24 cellular contexts compared by ENCODE assay signal in genomic region chr19:31334849-31335624, GRCh38. TPM values are rescaled to one million over a fixed set of nuclear protein-coding genes. Genes with fewer than 3 reads are reported as not detected.
DNase-seq lines count a peak whose midpoint lies in the region; ATAC-seq, FAIRE-seq and TF ChIP-seq lines count a peak whose summit lies in the region.
"Had no signal": no experiment of that assay in that cellular context is flagged by ENCODE, and none has a peak within 500 bp of the region (broad histone marks: within the 10 kb centered on the region; RNA-seq: fewer than 3 reads in every experiment).

No MANE protein-coding gene starts in this region.

- H3K79me2 ChIP-seq in SK-N-SH (ENCODE audit: insufficient read depth) = peaks cover 61% of the 10 kb centered on the region
- H3K79me2 ChIP-seq in astrocyte (ENCODE audit: insufficient read depth, low read length) = peaks cover 87% of the 10 kb centered on the region

- H3K27me3 Mint-ChIP-seq in astrocyte (ENCODE audit: low read depth, unreplicated experiment) = no peaks in the 10 kb centered on the region

- H3K36me3 ChIP-seq in SK-N-SH (replicated peaks in 1 of 2; ENCODE audit: control insufficient read depth in 1 of 2, insufficient read depth in 2 of 2, low read length in 1 of 2) = peaks cover 4 to 5% of the 10 kb centered on the region in 2 experiments
- H3K36me3 ChIP-seq in astrocyte (ENCODE audit: insufficient read depth, low read length) = peaks cover 4% of the 10 kb centered on the region
- no peaks in the 10 kb centered on the region for H3K36me3 ChIP-seq in uterus
- no peaks in the 10 kb centered on the region for H3K36me3 ChIP-seq in A673 (ENCODE audit: insufficient read depth, low read length, poor library complexity, severe bottlenecking)
- H3K36me3 ChIP-seq: BLaER1, brain microvascular endothelial cell, thoracic aorta had no signal

- H3K4me1 ChIP-seq in SK-N-SH (ENCODE audit: control insufficient read depth in 1 of 2, insufficient read depth in 2 of 2, low read depth in 1 of 2, low read length in 1 of 2) (peaks cover 33 to 70% of the 10 kb centered on the region in 2 experiments), astrocyte (ENCODE audit: insufficient read depth, low read length) (peaks cover 30% of the 10 kb centered on the region), uterus (peaks cover 7 to 36% of the 10 kb centered on the region in 2 donors), A673 (ENCODE audit: insufficient read depth, low read length, poor library complexity, severe bottlenecking) (peaks cover 23% of the 10 kb centered on the region)

- H2AFZ ChIP-seq in SK-N-SH (ENCODE audit: low read depth) = no peak overlapping the region
- no peak overlapping the region for H2AFZ ChIP-seq in astrocyte (ENCODE audit: low read depth, low read length)
- H2AFZ ChIP-seq: PC-9 had no signal

- peak overlapping the region; percentile 53 for H3K27ac Mint-ChIP-seq in astrocyte (ENCODE audit: unreplicated experiment)
- H3K27ac Mint-ChIP-seq: activated CD8-positive, alpha-beta T cell treated with anti-CD3 and anti-CD28 coated beads, Interleukin-2, amount 10 ng/mL, durations not matched to agents 7 days and 5 days; activated naive CD8-positive, alpha-beta T cell had no signal

- TF ChIP-seq POLR2A in uterus (IDR thresholded peaks at IDR 0.05) = no peak

- CTCF ChIA-PET in SK-N-SH (lab: Yijun Ruan, JAX) = interaction anchor here (0.6 to 1.0 kb wide), 2 partner anchors 12 to 497 kb away, joined by 3 read pairs; no protein-coding TSS in a partner anchor
- CTCF ChIA-PET in A673 (lab: Charles Lee) = no interaction called here

- H3K4me2 ChIP-seq in SK-N-SH = peak overlapping the region; percentile 40; the same call in 1 of the 2 replicates
- H3K4me2 ChIP-seq in astrocyte (ENCODE audit: low read length) = peak overlapping the region; percentile 68
- H3K4me2 ChIP-seq: BLaER1, PC-9 had no signal

- H3K36me3 Mint-ChIP-seq in astrocyte (ENCODE audit: low read depth, unreplicated experiment) = peaks cover 6% of the 10 kb centered on the region
- H3K36me3 Mint-ChIP-seq: activated naive CD8-positive, alpha-beta T cell had no signal

- no peak overlapping the region for H3K4me3 ChIP-seq in SK-N-SH (ENCODE audit: low read depth in 2 of 2, low read length in 1 of 2)
- H3K4me3 ChIP-seq in astrocyte (ENCODE audit: insufficient read depth, low read depth, low read length) = no peak overlapping the region
- no peak overlapping the region for H3K4me3 ChIP-seq in uterus
- H3K4me3 ChIP-seq in A673 (ENCODE audit: low read depth, low read length, poor library complexity, severe bottlenecking) = no peak overlapping the region
- H3K4me3 ChIP-seq: BLaER1, mucosa of descending colon, PC-9, thoracic aorta had no signal

- H3K9ac ChIP-seq in SK-N-SH (no peak overlapping the region), astrocyte (ENCODE audit: low read length) (no peak overlapping the region)
- H3K9ac ChIP-seq: BLaER1 had no signal

- H3K9me2 ChIP-seq in SK-N-SH = no peaks in the 10 kb centered on the region

- TF ChIP-seq EP300 in SK-N-SH (IDR thresholded peaks at IDR 0.05; ENCODE audit: borderline replicate concordance in 1 of 2, low read depth in 1 of 2, low read length in 1 of 2) = no peak

- no peak for TF ChIP-seq RAD21 in SK-N-SH (IDR thresholded peaks at IDR 0.05; ENCODE audit: low read length)

- no peak overlapping the region for H3K4me3 Mint-ChIP-seq in astrocyte (ENCODE audit: unreplicated experiment)
- H3K4me3 Mint-ChIP-seq: activated CD8-positive, alpha-beta T cell treated with anti-CD3 and anti-CD28 coated beads, Interleukin-2, amount 10 ng/mL, durations not matched to agents 7 days and 5 days; activated naive CD8-positive, alpha-beta T cell had no signal

- peaks cover 18% of the 10 kb centered on the region for H4K20me1 ChIP-seq in SK-N-SH (ENCODE audit: insufficient read depth)
- H4K20me1 ChIP-seq in astrocyte (ENCODE audit: insufficient read depth, low read length) = peaks cover 77% of the 10 kb centered on the region

- no peaks in the 10 kb centered on the region for H3K27me3 ChIP-seq in SK-N-SH (ENCODE audit: insufficient read depth)
- no peaks in the 10 kb centered on the region for H3K27me3 ChIP-seq in astrocyte (ENCODE audit: insufficient read depth, low read length)
- H3K27me3 ChIP-seq in uterus = no peaks in the 10 kb centered on the region
- no peaks in the 10 kb centered on the region for H3K27me3 ChIP-seq in A673 (replicated peaks; ENCODE audit: insufficient read depth, low read depth, low read length, poor library complexity)
- H3K27me3 ChIP-seq: brain microvascular endothelial cell had no signal

- FAIRE-seq in astrocyte (lab: Jason Lieb, UNC) = no peak
- FAIRE-seq: GM18507 had no signal

- no peaks in the 10 kb centered on the region for H3K9me3 ChIP-seq in SK-N-SH
- H3K9me3 ChIP-seq in astrocyte (ENCODE audit: insufficient read depth, low read depth, low read length) = no peaks in the 10 kb centered on the region
- H3K9me3 ChIP-seq in uterus = no peaks in the 10 kb centered on the region
- no peaks in the 10 kb centered on the region for H3K9me3 ChIP-seq in A673 (ENCODE audit: low read depth, low read length, poor library complexity, severe bottlenecking)
- H3K9me3 ChIP-seq: BLaER1, mucosa of descending colon, thoracic aorta had no signal

- no peaks in the 10 kb centered on the region for H3K9me3 Mint-ChIP-seq in astrocyte (ENCODE audit: unreplicated experiment)

- no TSS peak for BruUV-seq in A673 (replicated peaks; lab: Mats Ljungman, UMichigan)

- intact Hi-C loops in uterus (cut with DNase I; ENCODE audit: low total_unique reads) (loop anchor here (10.0 kb wide), 1 partner anchor 70 kb away; no protein-coding TSS in a partner anchor), posterior vena cava (cut with DNase I) (no loop called here), A673 (cut with micrococcal nuclease; ENCODE audit: unreplicated experiment) (no loop called here)

- no peak for ATAC-seq in SK-N-SH treated with all-trans-retinoic acid at 6 μM for 48 hours
- ATAC-seq: activated CD4-positive, CD25-positive, alpha-beta regulatory T cell treated with anti-CD3 and anti-CD28 coated beads, Interleukin-2, amount 50 U/mL, for 24 hours; activated CD8-positive, alpha-beta T cell treated with anti-CD3 and anti-CD28 coated beads, Interleukin-2, amount 10 ng/mL, durations not matched to agents 7 days and 5 days; mucosa of descending colon had no signal

- TF ChIP-seq CTCF in SK-N-SH (IDR thresholded peaks at IDR 0.05) = no peak
- TF ChIP-seq CTCF in astrocyte (IDR thresholded peaks at IDR 0.05; ENCODE audit: insufficient read depth, low read depth, low read length) = no peak
- no peak for TF ChIP-seq CTCF in uterus (IDR thresholded peaks at IDR 0.05)
- TF ChIP-seq CTCF in A673 (conservative IDR thresholded peaks at IDR 0.05; ENCODE audit: low read depth, low read length) = no peak

- POLR2A ChIA-PET in SK-N-SH (lab: Yijun Ruan, JAX) (no interaction called here), A673 (lab: Charles Lee; ENCODE audit: low non-redundant PET) (no interaction called here)

- H3F3A ChIP-seq in SK-N-SH (replicated peaks; ENCODE audit: insufficient read depth) = no peaks in the 10 kb centered on the region

- H3K4me1 Mint-ChIP-seq in astrocyte (ENCODE audit: low read depth, unreplicated experiment) = peaks cover 43% of the 10 kb centered on the region

- 84% methylated on average over 12 of the region's 12 CpGs for WGBS in SK-N-SH (ENCODE audit: low lambda C conversion rate)

- DNase-seq in SK-N-SH (no peak), astrocyte (ENCODE audit: low read depth) (no peak), iris pigment epithelial cell (ENCODE audit: low read depth) (peak; percentile 43), uterus (peak in 1 of 2 donors; percentile 60), posterior vena cava (ENCODE audit: low spot score) (no peak), A673 (ENCODE audit: low spot score) (no peak), NCI-H2227 (lab: John Stamatoyannopoulos, UW; ENCODE audit: unreplicated experiment) (no peak)
- DNase-seq: activated CD8-positive, alpha-beta T cell treated with anti-CD3 and anti-CD28 coated beads, Interleukin-2, amount 10 ng/mL, durations not matched to agents 7 days and 5 days; activated T-cell treated with anti-CD3 and anti-CD28 coated beads, Interleukin-2, amount 50 U/mL, for 48 hours; glutamatergic neuron; mucosa of descending colon; NCI-H1436 treated with DMSO at 0.1 percent for 48 hours; NCI-H2171 treated with DMSO at 0.1 percent for 48 hours; PC-9; stimulated activated CD4-positive, alpha-beta T cell treated with anti-CD3 and anti-CD28 coated beads, Interleukin-12 subunit alpha, Interleukin-12 subunit beta, amount 100 ng/mL, for 4 hours; T1000 had no signal

- H3K27ac ChIP-seq in SK-N-SH (ENCODE audit: low read depth in 2 of 2, low read length in 1 of 2) (no peak overlapping the region; a peak in 1 of 4 replicates), astrocyte (ENCODE audit: low read depth, low read length) (peak overlapping the region; percentile 27), uterus (peak overlapping the region; percentile 46 to 72), A673 (ENCODE audit: low read depth, low read length, poor library complexity, severe bottlenecking) (no peak overlapping the region)
- H3K27ac ChIP-seq: 22Rv1, BLaER1, brain microvascular endothelial cell, PC-9, thoracic aorta had no signal

TF ChIP-seq in SK-N-SH, 30 proteins besides CTCF, POLR2A, EP300 and RAD21 (continues in another document):
- TF ChIP-seq FOSL2 (IDR thresholded peaks at IDR 0.05; ENCODE audit: borderline replicate concordance, low read depth) (peak; percentile 19; the same call in 1 of the 2 replicates), TCF12 (IDR thresholded peaks at IDR 0.05) (no peak), TAF1 (IDR thresholded peaks at IDR 0.05; ENCODE audit: borderline replicate concordance, low read depth, low read length) (no peak), CHD2 (IDR thresholded peaks at IDR 0.05; ENCODE audit: low read length, partially characterized antibody) (no peak), JUND (IDR thresholded peaks at IDR 0.05) (peak; percentile 21; the same call in 1 of the 2 replicates)

TF ChIP-seq in SK-N-SH treated with all-trans-retinoic acid at 6 μM for 48 hours, 23 proteins besides CTCF, POLR2A, EP300 and RAD21 (continues in another document):
- TF ChIP-seq CREB5 (CRISPR knock-in tag; IDR thresholded peaks at IDR 0.05; ENCODE audit: low read depth) = no peak
- no peak for TF ChIP-seq ESRRG (CRISPR knock-in tag; IDR thresholded peaks at IDR 0.05)

RNA-seq across cellular contexts. Expression of gene TSHZ3, which starts 14.2 kb away (rescaled TPM):
- polyA plus RNA-seq in SK-N-SH (2012; rRNA removed) = 3.0 and 3.3 TPM in 2 replicates
- 2.5 and 2.8 TPM in 2 replicates for polyA plus RNA-seq in SK-N-SH (2012; cell fraction: cytosol; rRNA removed)
- polyA plus RNA-seq in SK-N-SH (2012; cell fraction: nucleus; rRNA removed) = 13.7 and 14.0 TPM in 2 replicates
- 6.1 and 7.9 TPM in 2 replicates for total RNA-seq in astrocyte
- 10 to 100 TPM in 3 of 4 donors, 1 to 10 TPM in 1; 3.2 to 65.5 (median 27.9) TPM for total RNA-seq in uterus
- total RNA-seq in posterior vena cava = 10 to 100 TPM; 30.8 to 32.1 TPM
- total RNA-seq in A673 (2021) = 14.8 and 15.5 TPM in 2 replicates
- total RNA-seq: PC-9 had no signal

Comparison
In these comparisons a context has a peak if more than half of its experiments do, and no peak if none do; other contexts are left out.
1. H3K27ac ChIP-seq: peak in astrocyte (single experiment) and uterus (2 of 2); none in SK-N-SH (0 of 2) and A673 (single experiment).